In genomic region chr15:63611217-63611616, GRCh38 we compare ENCODE assay signal across 12 cellular contexts. TPM values are rescaled to one million over a fixed set of nuclear protein-coding genes. Genes with fewer than 3 reads are reported as not detected.
A peak's percentile ranks its signal among the peaks of the same experiment; 100 is the strongest.
DNase-seq lines count a peak whose midpoint lies in the region; ATAC-seq, FAIRE-seq and TF ChIP-seq lines count a peak whose summit lies in the region.
"Had no signal": no experiment of that assay in that cellular context is flagged by ENCODE, and none has a peak within 500 bp of the region (broad histone marks: within the 10 kb centered on the region; RNA-seq: fewer than 3 reads in every experiment).

No MANE protein-coding gene starts in this region.

- peak overlapping the region; percentile 34 to 48 for H3K9ac ChIP-seq in kidney (ENCODE audit: low read length in 2 of 2)

- H3K4me3 Mint-ChIP-seq in T-helper 17 cell = peak overlapping the region; percentile 61
- no peak overlapping the region for H3K4me3 Mint-ChIP-seq in stimulated activated naive CD8-positive, alpha-beta T cell treated with anti-CD3 and anti-CD28 coated beads, Interleukin-15, amount 100 ng/mL, for 72 hours

- ATAC-seq in T-helper 17 cell = no peak
- ATAC-seq in stimulated activated naive CD8-positive, alpha-beta T cell treated with anti-CD3 and anti-CD28 coated beads, Interleukin-15, amount 100 ng/mL, for 72 hours = no peak
- no peak for ATAC-seq in HG03378 (IDR thresholded peaks at IDR 0.05; ENCODE audit: unreplicated experiment)

- H3K9me3 Mint-ChIP-seq in stimulated activated naive CD8-positive, alpha-beta T cell treated with anti-CD3 and anti-CD28 coated beads, Interleukin-15, amount 100 ng/mL, for 72 hours = no peaks in the 10 kb centered on the region

- peaks cover 11% of the 10 kb centered on the region for H3K36me3 Mint-ChIP-seq in T-helper 17 cell (ENCODE audit: low read depth)

- H3K4me3 ChIP-seq in kidney (ENCODE audit: low read length in 2 of 2) = no peak overlapping the region

- H3K36me3 ChIP-seq in kidney (ENCODE audit: control insufficient read depth in 1 of 2, insufficient read depth in 2 of 2, low read length in 2 of 2) = peaks cover 19 to 23% of the 10 kb centered on the region in 2 donors

- H3K27ac Mint-ChIP-seq in T-helper 17 cell = peak overlapping the region; percentile 98
- H3K27ac Mint-ChIP-seq in stimulated activated naive CD8-positive, alpha-beta T cell treated with anti-CD3 and anti-CD28 coated beads, Interleukin-15, amount 100 ng/mL, for 72 hours = peak overlapping the region; percentile 78 to 88

- H3K27me3 Mint-ChIP-seq in T-helper 17 cell = no peaks in the 10 kb centered on the region
- no peaks in the 10 kb centered on the region for H3K27me3 Mint-ChIP-seq in stimulated activated naive CD8-positive, alpha-beta T cell treated with anti-CD3 and anti-CD28 coated beads, Interleukin-15, amount 100 ng/mL, for 72 hours

- H3K27ac ChIP-seq in kidney (ENCODE audit: low read depth in 2 of 2, low read length in 2 of 2) = peak overlapping the region; percentile 61 to 64

- intact Hi-C loops in kidney (cut with DNase I) = no loop called here

- FAIRE-seq in kidney (lab: Jason Lieb, UNC) = no peak
- FAIRE-seq: A204.1 had no signal

- no peak for TF ChIP-seq CTCF in kidney (IDR thresholded peaks at IDR 0.05; ENCODE audit: borderline replicate concordance, extremely low read depth, insufficient read depth)

- DNase-seq in NCI-H1694 (lab: John Stamatoyannopoulos, UW) (peak; percentile 21), NCI-H1694 treated with DMSO at 0.1 percent for 48 hours (lab: John Stamatoyannopoulos, UW) (no peak), T-helper 17 cell (no peak), kidney (no peak), cerebellum (ENCODE audit: low spot score) (no peak), SIG-M5 treated with dmso at 0.1 percent for 504 hours (lab: John Stamatoyannopoulos, UW; ENCODE audit: unreplicated experiment) (no peak)
- no peak for DNase-seq in stimulated activated naive CD8-positive, alpha-beta T cell treated with anti-CD3 and anti-CD28 coated beads, Interleukin-15, amount 100 ng/mL, for 72 hours
- DNase-seq: activated CD4-positive, alpha-beta T cell treated with anti-CD3 and anti-CD28 coated beads for 1 hour; effector memory CD4-positive, alpha-beta T cell; left cardiac atrium had no signal

- H3K9me3 ChIP-seq in T-helper 17 cell (ENCODE audit: control insufficient read depth, low read length, poor library complexity, severe bottlenecking) (no peaks in the 10 kb centered on the region), kidney (ENCODE audit: control insufficient read depth in 1 of 2, low read length in 2 of 2) (no peaks in the 10 kb centered on the region)

- peaks cover 27% of the 10 kb centered on the region for H3K4me1 Mint-ChIP-seq in T-helper 17 cell
- peaks cover 33% of the 10 kb centered on the region for H3K4me1 Mint-ChIP-seq in stimulated activated naive CD8-positive, alpha-beta T cell treated with anti-CD3 and anti-CD28 coated beads, Interleukin-15, amount 100 ng/mL, for 72 hours

- peaks cover 28 to 32% of the 10 kb centered on the region in 2 donors for H3K4me1 ChIP-seq in kidney (ENCODE audit: control insufficient read depth in 1 of 2, insufficient read depth in 1 of 2, low read depth in 1 of 2, low read length in 2 of 2)

RNA-seq across cellular contexts. Expression of gene FBXL22, which starts 14.0 kb away (rescaled TPM):
- total RNA-seq in T-helper 17 cell = 1 to 10 TPM in 1 of 2 donors, under 1 TPM in 1; 0.81 to 1.1 TPM
- 4.7 TPM for total RNA-seq in kidney
- 1.2 TPM for polyA plus RNA-seq in kidney (ENCODE audit: insufficient read depth, low read depth, low replicate concordance)
- total RNA-seq in cerebellum = 0.64 TPM
